Comparison of ENCODE assay signal across 11 cellular contexts in the genomic region with DNA sequence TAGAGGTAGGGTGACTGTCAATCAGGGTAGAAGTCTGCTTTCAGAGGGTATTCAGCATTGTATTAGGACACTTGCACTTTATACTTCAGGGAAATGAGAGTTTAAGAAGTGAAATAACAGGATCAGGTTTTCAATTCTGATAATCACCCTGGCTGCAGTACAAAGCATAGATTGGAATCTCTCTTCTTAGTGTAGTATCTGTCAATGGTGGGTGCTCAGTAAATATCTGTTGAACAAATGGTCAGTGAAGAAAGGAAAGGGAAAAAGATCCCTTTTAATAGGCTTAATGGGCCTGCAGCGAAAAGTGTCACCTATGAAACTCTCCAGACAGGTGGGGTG. TPM values are rescaled to one million over a fixed set of nuclear protein-coding genes. Genes with fewer than 3 reads are reported as not detected.
DNase-seq lines count a peak whose midpoint lies in the region; ATAC-seq and TF ChIP-seq lines count a peak whose summit lies in the region.
"Had no signal": no experiment of that assay in that cellular context is flagged by ENCODE, and none has a peak within 500 bp of the region (broad histone marks: within the 10 kb centered on the region; RNA-seq: fewer than 3 reads in every experiment).

No MANE protein-coding gene starts in this region.

- H3K36me3 Mint-ChIP-seq in effector memory CD8-positive, alpha-beta T cell (ENCODE audit: insufficient read depth): peaks cover 3% of the 10 kb centered on the region

- peaks cover 42 to 66% of the 10 kb centered on the region in 2 donors for H3K27me3 Mint-ChIP-seq in effector memory CD8-positive, alpha-beta T cell

- H3K79me2 ChIP-seq in OCI-LY3 (ENCODE audit: low read length): no peaks in the 10 kb centered on the region

- H3K4me1 ChIP-seq in OCI-LY3 (ENCODE audit: low read length) (peaks cover 37% of the 10 kb centered on the region), lower lobe of right lung (peaks cover 4% of the 10 kb centered on the region)

- intact Hi-C loops in lower lobe of right lung (cut with DNase I): no loop called here

- H3K4me3 ChIP-seq in GM12864 (ENCODE audit: low read depth, low read length) (peak overlapping the region; percentile 18; the same call in 1 of the 2 replicates), OCI-LY3 (ENCODE audit: low read length) (peak overlapping the region; percentile 64), skeletal muscle cell (ENCODE audit: low read depth, low read length) (peak overlapping the region; percentile 27), lower lobe of right lung (no peak overlapping the region)
- H3K4me3 ChIP-seq: HAP-1 had no signal

- H3K36me3 ChIP-seq in OCI-LY3 (replicated peaks; ENCODE audit: low read depth, low read length): peaks cover 4% of the 10 kb centered on the region
- no peaks in the 10 kb centered on the region for H3K36me3 ChIP-seq in lower lobe of right lung
- H3K36me3 ChIP-seq: HAP-1 had no signal

- peak overlapping the region; percentile 86 for H2AFZ ChIP-seq in OCI-LY3 (ENCODE audit: low read depth, low read length)

- peaks cover 9 to 17% of the 10 kb centered on the region in 2 donors for H3K4me1 Mint-ChIP-seq in effector memory CD8-positive, alpha-beta T cell (ENCODE audit: low read depth in 2 of 2)

- peak overlapping the region; percentile 52 to 57 for H3K4me3 Mint-ChIP-seq in effector memory CD8-positive, alpha-beta T cell
- H3K4me3 Mint-ChIP-seq: memory B cell had no signal

- no peaks in the 10 kb centered on the region for H3K9me3 Mint-ChIP-seq in effector memory CD8-positive, alpha-beta T cell

- H3K27ac Mint-ChIP-seq in effector memory CD8-positive, alpha-beta T cell: peak overlapping the region; percentile 11 to 75
- H3K27ac Mint-ChIP-seq: memory B cell had no signal

- TF ChIP-seq CTCF in GM12864 (IDR thresholded peaks at IDR 0.05; ENCODE audit: low read depth, low read length, missing control alignments): no peak
- TF ChIP-seq CTCF in OCI-LY3 (IDR thresholded peaks at IDR 0.05; ENCODE audit: low read depth, low read length): no peak
- TF ChIP-seq CTCF in lower lobe of right lung (IDR thresholded peaks at IDR 0.05): no peak

- H3K9me3 ChIP-seq in OCI-LY3 (ENCODE audit: insufficient read depth, low read length) (peaks cover 8% of the 10 kb centered on the region; the same call in 1 of the 2 replicates), lower lobe of right lung (no peaks in the 10 kb centered on the region)
- H3K9me3 ChIP-seq: HAP-1 had no signal

- no peak overlapping the region for H3K9ac ChIP-seq in OCI-LY3 (ENCODE audit: low read length)

- H4K20me1 ChIP-seq in OCI-LY3 (ENCODE audit: insufficient read depth, low read length): no peaks in the 10 kb centered on the region

- ATAC-seq in effector memory CD8-positive, alpha-beta T cell (replicated peaks): no peak
- no peak for ATAC-seq in lower lobe of right lung

- no peak for DNase-seq in GM12864 (ENCODE audit: low read depth)
- DNase-seq in effector memory CD8-positive, alpha-beta T cell: no peak
- DNase-seq in skeletal muscle cell (ENCODE audit: low read depth): no peak
- no peak for DNase-seq in lower lobe of right lung
- no peak for DNase-seq in NCI-H345 (lab: John Stamatoyannopoulos, UW)
- no peak for DNase-seq in ureter (ENCODE audit: low spot score)
- DNase-seq: GF-D8, NCI-H1048 had no signal

- peak overlapping the region; percentile 73 for H3K4me2 ChIP-seq in OCI-LY3 (ENCODE audit: low read length)

- H3K27me3 ChIP-seq in OCI-LY3 (ENCODE audit: low read depth, low read length) (peaks cover 11% of the 10 kb centered on the region), lower lobe of right lung (ENCODE audit: low read depth) (no peaks in the 10 kb centered on the region)

- no peak overlapping the region for H3K27ac ChIP-seq in OCI-LY3 (ENCODE audit: low read length)
- H3K27ac ChIP-seq in lower lobe of right lung: no peak overlapping the region

RNA-seq across cellular contexts. Expression of a gene that starts 18.7 kb away (rescaled TPM):
- total RNA-seq in lower lobe of right lung: 0.59 TPM
- total RNA-seq in ureter: 2.8 TPM

RNA-seq across cellular contexts. Expression of a gene that starts 50.0 kb away (rescaled TPM):
- total RNA-seq in lower lobe of right lung: 19.1 TPM
- total RNA-seq in ureter: 38.9 TPM

RNA-seq across cellular contexts. Expression of a gene that starts 51.4 kb away (rescaled TPM):
- 18.3 TPM for total RNA-seq in lower lobe of right lung
- 21.5 TPM for total RNA-seq in ureter
